23 cellular contexts compared by ENCODE assay signal in genomic region chr12:40164034-40164433, GRCh38.
"Had no signal": no experiment of that assay in that cellular context is flagged by ENCODE, and none has a peak within 500 bp of the region (broad histone marks: within the 10 kb centered on the region; RNA-seq: fewer than 3 reads in every experiment).

No MANE protein-coding gene starts in this region.

- H3K4me2 ChIP-seq: KMS-11, SK-N-SH had no signal

- H3K4me3 ChIP-seq: K562 had no signal

- H3K27ac ChIP-seq: HL-60, KMS-11, RWPE1 had no signal

- H3K9me2 ChIP-seq: SK-N-SH had no signal

- DNase-seq: MM.1S, NCI-H1048, NCI-H1105, NCI-H1417, NCI-H1436 treated with DMSO at 0.1 percent for 48 hours, NCI-H1694, NCI-H187 treated with DMSO at 0.1 percent for 48 hours, NCI-H2029 treated with DMSO at 0.1 percent for 48 hours, NCI-H2171 treated with DMSO at 0.1 percent for 48 hours, NCI-H345, NCI-H446 treated with DMSO at 0.1 percent for 48 hours, NCI-H524, NCI-H69, NCI-H774, PC-3, SHP77, SK-N-SH, SW 1271, T-cell had no signal

- H3K9me3 ChIP-seq: SK-N-SH had no signal

- H3K9ac ChIP-seq: KMS-11, SK-N-SH had no signal
